ENCODE assay signal across 22 cellular contexts in genomic region chr14:38496092-38496491, GRCh38.
"Had no signal": no experiment of that assay in that cellular context is flagged by ENCODE, and none has a peak within 500 bp of the region (broad histone marks: within the 10 kb centered on the region; RNA-seq: fewer than 3 reads in every experiment).

No MANE protein-coding gene starts in this region.

- H3K27me3 ChIP-seq: gastrocnemius medialis, neutrophil, pancreas, right lobe of liver, spleen, tibial nerve, upper lobe of left lung, uterus had no signal

- H3K4me1 ChIP-seq: pancreas, right lobe of liver, spleen, tibial nerve, upper lobe of left lung, uterus had no signal

- H3K4me3 ChIP-seq: gastrocnemius medialis, lung, pancreas, right lobe of liver, skin epidermis, spleen, thoracic aorta, tibial nerve, upper lobe of left lung, uterus had no signal

- H3K9me3 ChIP-seq: gastrocnemius medialis, neutrophil, right lobe of liver, uterus had no signal

- H3K36me3 ChIP-seq: gastrocnemius medialis, neutrophil, pancreas, right lobe of liver, spleen, thoracic aorta, tibial nerve, upper lobe of left lung, uterus had no signal

- H3K27ac ChIP-seq: epithelial cell of prostate, gastrocnemius medialis, neutrophil, pancreas, right lobe of liver, skin epidermis, spleen, thoracic aorta, tibial nerve, upper lobe of left lung, uterus had no signal

- DNase-seq: cortex of kidney; foreskin fibroblast; gastrocnemius medialis; head of caudate nucleus; naive B cell; pancreas; right lobe of liver; spleen; stimulated activated CD4-positive, alpha-beta T cell treated with anti-CD3 and anti-CD28 coated beads, Interleukin-4, amount 100 ng/mL, for 4 hours; stimulated activated naive CD8-positive, alpha-beta T cell treated with anti-CD3 and anti-CD28 coated beads, Interleukin-15, Interleukin-2, amounts not matched to agents 100 U/mL and 50 U/mL, for 24 hours; substantia nigra; upper lobe of left lung; uterus had no signal

- ATAC-seq: esophagus mucosa; natural killer cell treated with Interleukin-12 subunit alpha and Interleukin-12 subunit beta and Interleukin-15 and Interleukin-18, amount 100 ng/mL, for 72 hours; pancreas; right lobe of liver; stimulated activated memory B cell treated with anti-CD40 and anti-IgM and Interleukin-4, amounts not matched to agents 10 μg/mL and 1 μg/mL and 100 μg/mL, for 72 hours; stimulated activated naive CD8-positive, alpha-beta T cell treated with anti-CD3 and anti-CD28 coated beads, Interleukin-15, Interleukin-2, amounts not matched to agents 100 U/mL and 50 U/mL, for 24 hours had no signal
